In genomic region chr1:77562596-77563154, GRCh38 we compare ENCODE assay signal across 24 cellular contexts.
"Had no signal": no experiment of that assay in that cellular context is flagged by ENCODE, and none has a peak within 500 bp of the region (broad histone marks: within the 10 kb centered on the region; RNA-seq: fewer than 3 reads in every experiment).

No MANE protein-coding gene starts in this region.

- H3K27me3 ChIP-seq: tibial nerve had no signal

- DNase-seq: activated CD4-positive, alpha-beta memory T cell treated with anti-CD3 and anti-CD28 coated beads, Interleukin-2, amount 10 ng/mL, durations not matched to agents 7 days and 5 days; activated CD4-positive, alpha-beta T cell treated with anti-CD3 and anti-CD28 coated beads for 48 hours; activated CD4-positive, CD25-positive, alpha-beta regulatory T cell; activated CD8-positive, alpha-beta memory T cell treated with anti-CD3 and anti-CD28 coated beads, Interleukin-2, amount 10 ng/mL, durations not matched to agents 7 days and 5 days; activated effector memory CD4-positive, alpha-beta T cell treated with Interleukin-2 at 50 U/mL for 16 hours; activated T-cell treated with anti-CD3 and anti-CD28 coated beads, Interleukin-2, amount 50 U/mL, for 24 hours; amygdala; central memory CD4-positive, alpha-beta T cell; effector CD4-positive, alpha-beta T cell; foreskin fibroblast; glutamatergic neuron; hypothalamus; islet precursor cell; lower lobe of right lung; occipital lobe; retina; SK-N-SH; stimulated activated naive CD8-positive, alpha-beta T cell treated with anti-CD3 and anti-CD28 coated beads, Interleukin-15, Interleukin-2, amounts not matched to agents 100 U/mL and 50 U/mL, for 24 hours had no signal

- H3K9me3 Mint-ChIP-seq: activated CD4-positive, alpha-beta memory T cell treated with anti-CD3 and anti-CD28 coated beads, Interleukin-2, amount 10 ng/mL, durations not matched to agents 7 days and 5 days; activated T-cell treated with anti-CD3 and anti-CD28 coated beads, Interleukin-2, amount 50 U/mL, for 24 hours; nephron had no signal

- H3K9me3 ChIP-seq: lower lobe of right lung, SK-N-SH, tibial nerve had no signal

- H3K27ac Mint-ChIP-seq: activated CD4-positive, alpha-beta memory T cell treated with anti-CD3 and anti-CD28 coated beads, Interleukin-2, amount 10 ng/mL, durations not matched to agents 7 days and 5 days; activated CD8-positive, alpha-beta memory T cell treated with anti-CD3 and anti-CD28 coated beads, Interleukin-2, amount 10 ng/mL, durations not matched to agents 7 days and 5 days; activated T-cell treated with anti-CD3 and anti-CD28 coated beads, Interleukin-2, amount 50 U/mL, for 24 hours; nephron had no signal

- H3K4me3 Mint-ChIP-seq: activated CD4-positive, alpha-beta memory T cell treated with anti-CD3 and anti-CD28 coated beads, Interleukin-2, amount 10 ng/mL, durations not matched to agents 7 days and 5 days; activated CD8-positive, alpha-beta memory T cell treated with anti-CD3 and anti-CD28 coated beads, Interleukin-2, amount 10 ng/mL, durations not matched to agents 7 days and 5 days; activated T-cell treated with anti-CD3 and anti-CD28 coated beads, Interleukin-2, amount 50 U/mL, for 24 hours; nephron had no signal

- FAIRE-seq: colon, urothelium cell line had no signal

- H3K4me1 Mint-ChIP-seq: activated CD4-positive, alpha-beta memory T cell treated with anti-CD3 and anti-CD28 coated beads, Interleukin-2, amount 10 ng/mL, durations not matched to agents 7 days and 5 days; activated CD8-positive, alpha-beta memory T cell treated with anti-CD3 and anti-CD28 coated beads, Interleukin-2, amount 10 ng/mL, durations not matched to agents 7 days and 5 days; nephron had no signal

- H3K9ac ChIP-seq: SK-N-SH had no signal

- H3K4me1 ChIP-seq: lower lobe of right lung, tibial nerve had no signal

- H3K27me3 Mint-ChIP-seq: activated CD4-positive, alpha-beta memory T cell treated with anti-CD3 and anti-CD28 coated beads, Interleukin-2, amount 10 ng/mL, durations not matched to agents 7 days and 5 days; activated CD8-positive, alpha-beta memory T cell treated with anti-CD3 and anti-CD28 coated beads, Interleukin-2, amount 10 ng/mL, durations not matched to agents 7 days and 5 days; activated T-cell treated with anti-CD3 and anti-CD28 coated beads, Interleukin-2, amount 50 U/mL, for 24 hours had no signal

- H3K27ac ChIP-seq: epithelial cell of prostate, lower lobe of right lung, tibial nerve had no signal

- H3K4me3 ChIP-seq: lower lobe of right lung, tibial nerve had no signal

- ATAC-seq: activated CD8-positive, alpha-beta memory T cell treated with anti-CD3 and anti-CD28 coated beads, Interleukin-2, amount 10 ng/mL, durations not matched to agents 7 days and 5 days; activated naive CD4-positive, alpha-beta T cell treated with anti-CD3 and anti-CD28 coated beads, Interleukin-2, amount 50 U/mL, for 72 hours; lower lobe of right lung; stimulated activated naive CD8-positive, alpha-beta T cell treated with anti-CD3 and anti-CD28 coated beads, Interleukin-15, Interleukin-2, amounts not matched to agents 100 U/mL and 50 U/mL, for 24 hours had no signal
